Comparison of ENCODE assay signal across 18 cellular contexts in the genomic region with DNA sequence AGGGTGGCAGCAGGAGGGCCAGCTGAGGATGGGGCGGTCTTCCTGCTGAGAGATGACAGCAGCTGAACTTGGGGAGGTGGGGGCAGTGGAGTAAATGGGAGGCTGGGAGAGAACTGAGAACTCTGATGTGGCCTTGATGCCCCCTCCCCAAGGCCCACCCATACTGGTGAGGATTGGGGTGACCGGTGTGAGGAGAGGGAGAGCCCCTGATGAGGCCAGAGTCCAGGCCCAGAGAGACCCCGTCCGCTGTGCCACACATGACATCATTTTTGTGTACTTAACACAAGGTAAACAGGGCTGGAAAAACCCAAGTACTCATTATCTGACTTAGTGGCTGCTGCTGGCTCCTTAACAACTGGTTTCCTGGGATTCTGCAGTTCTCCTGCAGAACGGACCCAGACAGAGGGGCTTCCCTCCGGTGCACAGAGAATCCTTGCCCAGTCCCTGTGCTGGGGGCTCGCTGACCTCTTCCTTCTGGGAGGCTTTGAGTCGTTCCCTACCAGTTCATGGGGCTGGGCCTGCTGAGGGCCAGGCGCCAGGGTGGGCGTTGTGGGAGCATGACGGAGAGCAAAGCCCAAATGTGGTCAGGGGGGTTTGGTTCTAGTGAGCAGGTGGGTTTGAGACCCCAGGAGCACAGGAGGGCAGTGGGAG.
DNase-seq lines count a peak whose midpoint lies in the region; ATAC-seq, FAIRE-seq and TF ChIP-seq lines count a peak whose summit lies in the region.
"Had no signal": no experiment of that assay in that cellular context is flagged by ENCODE, and none has a peak within 500 bp of the region (broad histone marks: within the 10 kb centered on the region; RNA-seq: fewer than 3 reads in every experiment).

No MANE protein-coding gene starts in this region.

- H3K27me3 Mint-ChIP-seq in Caco-2 (ENCODE audit: insufficient read depth, unreplicated experiment), result no peaks in the 10 kb centered on the region
- H3K27me3 Mint-ChIP-seq: activated naive CD8-positive, alpha-beta T cell; B cell had no signal

- peak; percentile 64 for ATAC-seq in body of pancreas

- no peak overlapping the region for H2BK12ac ChIP-seq in neuronal stem cell (ENCODE audit: low read length)

- H2BK120ac ChIP-seq in neuronal stem cell (ENCODE audit: low read depth, low read length), result no peak overlapping the region

- no peak for TF ChIP-seq POLR2A in body of pancreas (IDR thresholded peaks at IDR 0.05)

- peak overlapping the region; percentile 57 for H2AK5ac ChIP-seq in neuronal stem cell (ENCODE audit: low read depth, low read length)

- no peak overlapping the region for H3K14ac ChIP-seq in neuronal stem cell (ENCODE audit: low read length)

- WGBS in body of pancreas, 2 donors, result 47 to 55% methylated on average over 8 to 9 of the region's 11 CpGs
- WGBS in neuronal stem cell (ENCODE audit: extremely low coverage in 2 of 2, insufficient read length in 2 of 2, insufficient replicate concordance in 1 of 2), 2 donors, result no CpG with 5 or more reads among the region's 11 CpGs

- H3K36me3 Mint-ChIP-seq in Caco-2 (ENCODE audit: insufficient read depth, unreplicated experiment), result no peaks in the 10 kb centered on the region
- H3K36me3 Mint-ChIP-seq: activated naive CD8-positive, alpha-beta T cell had no signal

- H3K4ac ChIP-seq in neuronal stem cell (ENCODE audit: low read length), result no peak overlapping the region

- H3K79me1 ChIP-seq in neuronal stem cell (ENCODE audit: low read depth, low read length), result no peaks in the 10 kb centered on the region

- H3K36me3 ChIP-seq in Caco-2 (ENCODE audit: control insufficient read depth, insufficient read depth, low read length) (no peaks in the 10 kb centered on the region), body of pancreas (replicated peaks in 1 of 2; ENCODE audit: insufficient read depth in 1 of 2, low read depth in 2 of 2) (no peaks in the 10 kb centered on the region), neuronal stem cell (replicated peaks in 1 of 2; ENCODE audit: control insufficient read depth in 2 of 2, insufficient read depth in 2 of 2, low read length in 2 of 2) (no peaks in the 10 kb centered on the region)

- H4K91ac ChIP-seq in neuronal stem cell (ENCODE audit: low read depth, low read length, poor library complexity), result no peak overlapping the region

- H3K4me3 Mint-ChIP-seq in Caco-2 (ENCODE audit: unreplicated experiment), result no peak overlapping the region
- H3K4me3 Mint-ChIP-seq: activated naive CD8-positive, alpha-beta T cell; B cell had no signal

- H3K27me3 ChIP-seq in Caco-2 (replicated peaks; ENCODE audit: control insufficient read depth, insufficient read depth, low read length) (no peaks in the 10 kb centered on the region), body of pancreas (no peaks in the 10 kb centered on the region), neuronal stem cell (ENCODE audit: control insufficient read depth in 3 of 3, insufficient read depth in 3 of 3, low read depth in 1 of 3, low read length in 3 of 3) (no peaks in the 10 kb centered on the region)

- H3K4me3 ChIP-seq in Caco-2 (ENCODE audit: low read depth, low read length), result no peak overlapping the region
- H3K4me3 ChIP-seq in body of pancreas, result no peak overlapping the region
- no peak overlapping the region for H3K4me3 ChIP-seq in neuronal stem cell (ENCODE audit: low read length in 2 of 2)

- peak overlapping the region; percentile 70 for H3K23ac ChIP-seq in neuronal stem cell (ENCODE audit: low read depth, low read length, poor library complexity)

- H3K9ac ChIP-seq in neuronal stem cell (ENCODE audit: low read depth, low read length, poor library complexity), result no peak overlapping the region

- H2BK15ac ChIP-seq in neuronal stem cell (ENCODE audit: low read length), result no peak overlapping the region

- H2BK5ac ChIP-seq in neuronal stem cell (ENCODE audit: low read length), result no peak overlapping the region

- DNase-seq in Caco-2 (no peak), NCI-H1092 treated with DMSO at 0.1 percent for 48 hours (lab: John Stamatoyannopoulos, UW) (peak; percentile 63), body of pancreas (peak in 2 of 4 donors; percentile 41), neuronal stem cell (ENCODE audit: low spot score) (no peak), GM10266 (ENCODE audit: extremely low spot score) (no peak), UCSD-AML1 (lab: John Stamatoyannopoulos, UW; ENCODE audit: unreplicated experiment) (no peak), D721Med (ENCODE audit: insufficient read length, low spot score) (no peak), SIG-M5 treated with dmso at 0.1 percent for 504 hours (lab: John Stamatoyannopoulos, UW; ENCODE audit: unreplicated experiment) (no peak)
- DNase-seq: activated CD4-positive, alpha-beta T cell treated with anti-CD3 and anti-CD28 coated beads for 1 hour; cerebellar nuclear complex; glutamatergic neuron; MM.1S; NCI-H446 treated with DMSO at 0.1 percent for 48 hours; T-helper 2 cell had no signal

- H3K9me3 Mint-ChIP-seq in Caco-2 (ENCODE audit: unreplicated experiment), result no peaks in the 10 kb centered on the region

- CTCF ChIA-PET in Caco-2 (lab: Charles Lee), result interaction anchor here (1.1 kb wide), 1 partner anchor 243 kb away, joined by 3 read pairs; no protein-coding TSS in a partner anchor

- POLR2A ChIA-PET in Caco-2 (lab: Charles Lee), result no interaction called here

- peak overlapping the region; percentile 46 for H3K18ac ChIP-seq in neuronal stem cell (ENCODE audit: low read length)

- intact Hi-C loops in Caco-2 (cut with micrococcal nuclease; ENCODE audit: unreplicated experiment) (no loop called here), body of pancreas (cut with DNase I) (no loop called here)

- no peak for TF ChIP-seq CTCF in Caco-2 (IDR thresholded peaks at IDR 0.05; ENCODE audit: insufficient read depth in 1 of 2, low read depth in 1 of 2, low read length in 1 of 2, severe bottlenecking in 1 of 2, unreplicated experiment in 1 of 2)
- TF ChIP-seq CTCF in body of pancreas (IDR thresholded peaks at IDR 0.05), result no peak
- TF ChIP-seq CTCF in GM10266 (IDR thresholded peaks at IDR 0.05; ENCODE audit: control insufficient read depth, insufficient read depth, low read depth, missing control alignments), result no peak
- no peak for TF ChIP-seq CTCF in D721Med (IDR thresholded peaks at IDR 0.05; ENCODE audit: insufficient read depth, missing control alignments)

- no peak for FAIRE-seq in D721Med (lab: Jason Lieb, UNC)
- FAIRE-seq: keratinocyte had no signal

- no peak overlapping the region for H2AFZ ChIP-seq in neuronal stem cell (ENCODE audit: low read length)

- H4K8ac ChIP-seq in neuronal stem cell (ENCODE audit: low read depth, low read length), result no peak overlapping the region

- BruUV-seq in Caco-2 (replicated peaks; lab: Mats Ljungman, UMichigan), result no TSS peak

- H3K4me1 ChIP-seq in Caco-2 (peaks cover 23% of the 10 kb centered on the region), body of pancreas (peaks cover 11% of the 10 kb centered on the region), neuronal stem cell (ENCODE audit: control insufficient read depth in 2 of 2, insufficient read depth in 1 of 2, low read depth in 1 of 2, low read length in 2 of 2) (peaks cover 0 to 5% of the 10 kb centered on the region in 2 donors)

- H3K27ac Mint-ChIP-seq in Caco-2 (ENCODE audit: unreplicated experiment), result peak overlapping the region; percentile 65
- H3K27ac Mint-ChIP-seq: activated naive CD8-positive, alpha-beta T cell had no signal

- H3K4me1 Mint-ChIP-seq in Caco-2 (ENCODE audit: low read depth, unreplicated experiment), result peaks cover 15% of the 10 kb centered on the region

- H3K9me3 ChIP-seq in Caco-2 (no peaks in the 10 kb centered on the region), body of pancreas (no peaks in the 10 kb centered on the region), neuronal stem cell (replicated peaks in 1 of 2; ENCODE audit: control insufficient read depth in 2 of 2, insufficient read depth in 1 of 2, low read depth in 1 of 2, low read length in 2 of 2) (no peaks in the 10 kb centered on the region)

- H3K27ac ChIP-seq in body of pancreas (peak overlapping the region in 1 of 4 donors; percentile 11), neuronal stem cell (replicated peaks; ENCODE audit: low read length) (no peak overlapping the region)
- H3K27ac ChIP-seq: epithelial cell of prostate had no signal

- no peak overlapping the region for H3K4me2 ChIP-seq in neuronal stem cell (ENCODE audit: insufficient read depth, low read length, poor library complexity, severe bottlenecking)
